Comparison of ENCODE assay signal across 9 cellular contexts in genomic region chr7:138608292-138608691, GRCh38.
DNase-seq lines count a peak whose midpoint lies in the region; ATAC-seq and TF ChIP-seq lines count a peak whose summit lies in the region.
"Had no signal": no experiment of that assay in that cellular context is flagged by ENCODE, and none has a peak within 500 bp of the region (broad histone marks: within the 10 kb centered on the region; RNA-seq: fewer than 3 reads in every experiment).

No MANE protein-coding gene starts in this region.

- DNase-seq in GM12865 (ENCODE audit: low read depth): peak; percentile 49
- peak; percentile 43 to 58 for DNase-seq in SHP77 (lab: John Stamatoyannopoulos, UW)
- no peak for DNase-seq in OCI-LY7 (ENCODE audit: low spot score)
- no peak for DNase-seq in neuronal stem cell (ENCODE audit: low spot score)
- no peak for DNase-seq in RKO (ENCODE audit: low spot score)
- no peak for DNase-seq in DMS79 (lab: John Stamatoyannopoulos, UW)

- H3K14ac ChIP-seq in neuronal stem cell (ENCODE audit: low read length): no peak overlapping the region

- H3K36me3 Mint-ChIP-seq in nephron (ENCODE audit: low read depth): peaks cover 2% of the 10 kb centered on the region

- no peak overlapping the region for H2BK15ac ChIP-seq in neuronal stem cell (ENCODE audit: low read length)

- H3K79me2 ChIP-seq in OCI-LY7 (ENCODE audit: insufficient read depth, low read depth, low read length): no peaks in the 10 kb centered on the region

- H3K18ac ChIP-seq in neuronal stem cell (ENCODE audit: low read length): no peak overlapping the region

- intact Hi-C loops in OCI-LY7 (cut with micrococcal nuclease; ENCODE audit: unreplicated experiment): no loop called here

- H3K4me2 ChIP-seq in OCI-LY7 (ENCODE audit: low read length) (no peak overlapping the region), neuronal stem cell (ENCODE audit: insufficient read depth, low read length, poor library complexity, severe bottlenecking) (no peak overlapping the region)

- no peak overlapping the region for H4K8ac ChIP-seq in neuronal stem cell (ENCODE audit: low read depth, low read length)

- no peaks in the 10 kb centered on the region for H4K20me1 ChIP-seq in OCI-LY7 (ENCODE audit: insufficient read depth, low read length)

- peak overlapping the region in 2 of 3 experiments; percentile 48 to 59 for H3K27ac Mint-ChIP-seq in nephron

- BruUV-seq in OCI-LY7 (replicated peaks; lab: Mats Ljungman, UMichigan): no TSS peak

- no peak overlapping the region for H3K23ac ChIP-seq in neuronal stem cell (ENCODE audit: low read depth, low read length, poor library complexity)

- no peak overlapping the region for H2AK5ac ChIP-seq in neuronal stem cell (ENCODE audit: low read depth, low read length)

- no peak overlapping the region for H2BK12ac ChIP-seq in neuronal stem cell (ENCODE audit: low read length)

- H3K9me3 ChIP-seq in OCI-LY7 (ENCODE audit: low read length) (no peaks in the 10 kb centered on the region), neuronal stem cell (replicated peaks in 1 of 2; ENCODE audit: control insufficient read depth in 2 of 2, insufficient read depth in 1 of 2, low read depth in 1 of 2, low read length in 2 of 2) (peaks cover 0 to 8% of the 10 kb centered on the region in 2 donors)

- TF ChIP-seq CTCF in GM12865 (IDR thresholded peaks at IDR 0.05; ENCODE audit: insufficient read depth, low read depth, low read length, missing control alignments) (no peak), nephron (IDR thresholded peaks at IDR 0.05; ENCODE audit: unreplicated experiment in 3 of 3) (no peak), OCI-LY7 (conservative IDR thresholded peaks at IDR 0.05; ENCODE audit: low read length) (no peak)

- H2AFZ ChIP-seq in OCI-LY7 (ENCODE audit: low read length): no peak overlapping the region
- no peak overlapping the region for H2AFZ ChIP-seq in neuronal stem cell (ENCODE audit: low read length)

- no CpG with 5 or more reads among the region's 12 CpGs for WGBS in neuronal stem cell (ENCODE audit: extremely low coverage in 2 of 2, insufficient read length in 2 of 2, insufficient replicate concordance in 1 of 2), 2 donors

- peaks cover 30% of the 10 kb centered on the region for H3K4me1 Mint-ChIP-seq in nephron

- CTCF ChIA-PET in OCI-LY7 (lab: Charles Lee; ENCODE audit: unreplicated experiment): no interaction called here

- H3K27me3 ChIP-seq in neuronal stem cell (ENCODE audit: control insufficient read depth in 3 of 3, insufficient read depth in 3 of 3, low read depth in 1 of 3, low read length in 3 of 3): no peaks in the 10 kb centered on the region

- H3K27ac ChIP-seq in OCI-LY7 (ENCODE audit: low read depth, low read length, poor library complexity, severe bottlenecking) (no peak overlapping the region), neuronal stem cell (replicated peaks; ENCODE audit: low read length) (no peak overlapping the region)
- H3K27ac ChIP-seq: SK-N-MC had no signal

- H3K9me3 Mint-ChIP-seq in nephron: peaks cover 9% of the 10 kb centered on the region

- H2BK120ac ChIP-seq in neuronal stem cell (ENCODE audit: low read depth, low read length): no peak overlapping the region

- H3K4ac ChIP-seq in neuronal stem cell (ENCODE audit: low read length): no peak overlapping the region

- H3K4me1 ChIP-seq in OCI-LY7 (ENCODE audit: insufficient read depth, low read length, poor library complexity, severe bottlenecking): no peaks in the 10 kb centered on the region
- peaks cover 0 to 4% of the 10 kb centered on the region in 2 donors for H3K4me1 ChIP-seq in neuronal stem cell (ENCODE audit: control insufficient read depth in 2 of 2, insufficient read depth in 1 of 2, low read depth in 1 of 2, low read length in 2 of 2)

- no peaks in the 10 kb centered on the region for H3K9me2 ChIP-seq in OCI-LY7 (ENCODE audit: insufficient read depth, low read length)

- no peak overlapping the region for H3K4me3 ChIP-seq in GM12865 (ENCODE audit: low read depth, low read length)
- H3K4me3 ChIP-seq in OCI-LY7 (ENCODE audit: low read depth, low read length, poor library complexity, severe bottlenecking): no peak overlapping the region
- H3K4me3 ChIP-seq in neuronal stem cell (ENCODE audit: low read length in 2 of 2): no peak overlapping the region
- H3K4me3 ChIP-seq: SK-N-MC had no signal

- H3K79me1 ChIP-seq in neuronal stem cell (ENCODE audit: low read depth, low read length): no peaks in the 10 kb centered on the region

- peak; percentile 68 for ATAC-seq in GM21576 (IDR thresholded peaks at IDR 0.05; ENCODE audit: unreplicated experiment)

- H3K9ac ChIP-seq in neuronal stem cell (ENCODE audit: low read depth, low read length, poor library complexity): no peak overlapping the region

- no peak overlapping the region for H4K91ac ChIP-seq in neuronal stem cell (ENCODE audit: low read depth, low read length, poor library complexity)

- H3K4me3 Mint-ChIP-seq in nephron: no peak overlapping the region

- H3K36me3 ChIP-seq in OCI-LY7 (ENCODE audit: insufficient read depth, low read length) (no peaks in the 10 kb centered on the region), neuronal stem cell (replicated peaks in 1 of 2; ENCODE audit: control insufficient read depth in 2 of 2, insufficient read depth in 2 of 2, low read length in 2 of 2) (no peaks in the 10 kb centered on the region)

- POLR2A ChIA-PET in OCI-LY7 (lab: Charles Lee): no interaction called here

- no peak overlapping the region for H2BK5ac ChIP-seq in neuronal stem cell (ENCODE audit: low read length)

- H3K27me3 Mint-ChIP-seq in nephron (ENCODE audit: low read depth): peaks cover 5% of the 10 kb centered on the region

Comparison
In these comparisons a context has a peak if more than half of its experiments do, and no peak if none do; other contexts are left out.
1. DNase-seq: peak in GM12865 (single experiment) and SHP77 (2 of 2); none in OCI-LY7 (single experiment), neuronal stem cell (single experiment), RKO (single experiment) and DMS79 (single experiment).